ENCODE assay signal across 1 cellular context in genomic region chr12:68175566-68176033, GRCh38.
TF ChIP-seq lines count a peak whose summit lies in the region.

No MANE protein-coding gene starts in this region.

TF ChIP-seq in HepG2, 621 proteins besides CTCF, POLR2A, EP300 and RAD21:
- TF ChIP-seq HCFC1 (IDR thresholded peaks at IDR 0.05; ENCODE audit: low read depth, low read length) = no peak
- no peak for TF ChIP-seq ZNF644 (CRISPR knock-in tag; IDR thresholded peaks at IDR 0.05; ENCODE audit: low read depth)
- TF ChIP-seq, protein P1, sequence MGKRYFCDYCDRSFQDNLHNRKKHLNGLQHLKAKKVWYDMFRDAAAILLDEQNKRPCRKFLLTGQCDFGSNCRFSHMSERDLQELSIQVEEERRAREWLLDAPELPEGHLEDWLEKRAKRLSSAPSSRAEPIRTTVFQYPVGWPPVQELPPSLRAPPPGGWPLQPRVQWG (CRISPR knock-in tag; IDR thresholded peaks at IDR 0.05; ENCODE audit: borderline replicate concordance, low read depth) = no peak
- TF ChIP-seq FOXJ3 (CRISPR knock-in tag; IDR thresholded peaks at IDR 0.05; ENCODE audit: borderline replicate concordance) = no peak
- no peak for TF ChIP-seq XBP1 (CRISPR knock-in tag; IDR thresholded peaks at IDR 0.05)
- TF ChIP-seq SMC3 (IDR thresholded peaks at IDR 0.05; ENCODE audit: low read length) = no peak
- no peak for TF ChIP-seq ZNF883 (CRISPR knock-in tag; IDR thresholded peaks at IDR 0.05; ENCODE audit: not compliant biosample characterization)
- TF ChIP-seq POLR2G (IDR thresholded peaks at IDR 0.05; ENCODE audit: low read depth, low read length) = no peak
